Comparison of ENCODE assay signal across 8 cellular contexts in the genomic region with DNA sequence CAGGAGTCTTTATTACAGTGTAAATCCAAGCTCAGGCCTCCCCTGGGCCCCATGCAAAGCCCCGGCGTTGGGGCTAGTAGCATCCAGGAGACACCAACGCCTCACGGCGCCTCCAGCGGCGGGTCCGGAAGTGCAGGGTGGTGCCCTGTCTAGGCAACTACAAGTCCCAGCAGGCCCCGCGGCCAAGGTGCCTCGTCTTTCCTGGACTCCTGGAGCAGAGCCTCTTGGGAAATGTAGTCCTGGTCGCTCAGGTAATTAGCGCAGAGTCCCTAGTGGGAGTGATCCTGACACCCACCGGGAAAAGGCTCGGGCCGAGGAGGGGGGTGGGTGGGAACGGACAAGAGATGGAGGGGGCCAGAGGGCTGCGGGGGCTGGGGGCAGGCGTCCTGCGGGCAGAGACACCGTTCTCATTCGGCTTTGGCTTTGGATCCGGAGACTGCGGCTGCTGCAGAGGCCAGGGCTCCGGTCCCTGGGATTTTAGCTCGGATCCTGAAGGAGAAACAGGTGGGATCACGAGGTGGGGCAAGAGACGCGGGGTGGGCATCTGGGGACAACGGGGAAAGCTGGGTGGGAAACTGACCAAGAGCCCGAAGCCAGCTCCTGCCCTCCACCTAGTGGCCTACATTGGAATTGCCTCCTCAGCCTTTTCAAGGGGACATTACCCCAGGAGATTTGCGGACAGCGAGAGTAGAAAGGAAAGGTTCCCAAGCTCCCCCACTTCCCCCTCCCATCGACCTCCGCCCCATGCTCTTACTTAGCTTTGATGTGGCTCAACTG. TPM values are rescaled to one million over a fixed set of nuclear protein-coding genes. Genes with fewer than 3 reads are reported as not detected.
DNase-seq lines count a peak whose midpoint lies in the region; ATAC-seq and TF ChIP-seq lines count a peak whose summit lies in the region.

No MANE protein-coding gene starts in this region.

- H3K9me3 Mint-ChIP-seq in stimulated activated naive CD8-positive, alpha-beta T cell treated with anti-CD3 and anti-CD28 coated beads, Interleukin-15, amount 100 ng/mL, for 72 hours, result no peaks in the 10 kb centered on the region

- no peaks in the 10 kb centered on the region for H3K9me2 ChIP-seq in neural cell (ENCODE audit: insufficient read depth, low read length)

- H3K4me3 Mint-ChIP-seq in stimulated activated naive CD8-positive, alpha-beta T cell treated with anti-CD3 and anti-CD28 coated beads, Interleukin-15, amount 100 ng/mL, for 72 hours, result peak overlapping the region; percentile 87 to 94

- H3K27ac Mint-ChIP-seq in stimulated activated naive CD8-positive, alpha-beta T cell treated with anti-CD3 and anti-CD28 coated beads, Interleukin-15, amount 100 ng/mL, for 72 hours, result peak overlapping the region; percentile 54 to 80

- H3K4me3 ChIP-seq in fibroblast of the aortic adventitia (ENCODE audit: low read depth, low read length) (peak overlapping the region; percentile 77), neural cell (ENCODE audit: low read length) (no peak overlapping the region)

- H3K27me3 Mint-ChIP-seq in stimulated activated naive CD8-positive, alpha-beta T cell treated with anti-CD3 and anti-CD28 coated beads, Interleukin-15, amount 100 ng/mL, for 72 hours, result no peaks in the 10 kb centered on the region

- peak; percentile 99 for ATAC-seq in stimulated activated naive CD8-positive, alpha-beta T cell treated with anti-CD3 and anti-CD28 coated beads, Interleukin-15, amount 100 ng/mL, for 72 hours

- no peaks in the 10 kb centered on the region for H3K36me3 ChIP-seq in neural cell (ENCODE audit: insufficient read depth, low read length)

- H3K27ac ChIP-seq in neural cell (ENCODE audit: low read length), result no peak overlapping the region

- no peak overlapping the region for H3K9ac ChIP-seq in neural cell (ENCODE audit: low read length)

- H3K4me1 Mint-ChIP-seq in stimulated activated naive CD8-positive, alpha-beta T cell treated with anti-CD3 and anti-CD28 coated beads, Interleukin-15, amount 100 ng/mL, for 72 hours, result peaks cover 14% of the 10 kb centered on the region

- peak; percentile 96 for DNase-seq in ELR (ENCODE audit: low read depth)
- DNase-seq in H4 (ENCODE audit: low spot score), result peak; percentile 89
- peak; percentile 95 for DNase-seq in LoVo (ENCODE audit: low spot score)
- DNase-seq in RPMI8226, result peak; percentile 95
- DNase-seq in activated T-helper 9 cell treated with anti-CD3 and anti-CD28 coated beads, Interleukin-2, amount 50 U/mL, for 16 hours (ENCODE audit: low read depth), result peak; percentile 95
- peak; percentile 93 for DNase-seq in fibroblast of the aortic adventitia (ENCODE audit: low read depth)
- DNase-seq in stimulated activated naive CD8-positive, alpha-beta T cell treated with anti-CD3 and anti-CD28 coated beads, Interleukin-15, amount 100 ng/mL, for 72 hours, result peak; percentile 97

- H2AFZ ChIP-seq in neural cell (ENCODE audit: low read depth, low read length), result no peak overlapping the region

- H3K79me2 ChIP-seq in neural cell (replicated peaks; ENCODE audit: insufficient read depth, low read length), result no peaks in the 10 kb centered on the region

- no peaks in the 10 kb centered on the region for H3K9me3 ChIP-seq in neural cell (ENCODE audit: low read length)

- no peaks in the 10 kb centered on the region for H4K20me1 ChIP-seq in neural cell (ENCODE audit: insufficient read depth)

- H3K27me3 ChIP-seq in neural cell (ENCODE audit: insufficient read depth, low read depth, low read length), result no peaks in the 10 kb centered on the region

- H3K4me2 ChIP-seq in neural cell (ENCODE audit: low read length), result no peak overlapping the region

- TF ChIP-seq RAD21 in neural cell (conservative IDR thresholded peaks at IDR 0.05), result peak; percentile 34

- H3F3A ChIP-seq in neural cell (ENCODE audit: insufficient read depth, low read length, poor library complexity, severe bottlenecking), result no peaks in the 10 kb centered on the region

- TF ChIP-seq EP300 in neural cell (conservative IDR thresholded peaks at IDR 0.05; ENCODE audit: poor library complexity, severe bottlenecking), result no peak

- peak; percentile 97 for TF ChIP-seq CTCF in fibroblast of the aortic adventitia (IDR thresholded peaks at IDR 0.05; ENCODE audit: insufficient read depth, low read length)
- TF ChIP-seq CTCF in neural cell (IDR thresholded peaks at IDR 0.05; ENCODE audit: poor library complexity, severe bottlenecking), result peak; percentile 72

TF ChIP-seq in neural cell, 6 proteins besides CTCF, POLR2A, EP300 and RAD21:
- TF ChIP-seq SMC3 (conservative IDR thresholded peaks at IDR 0.05; ENCODE audit: poor library complexity) (peak; percentile 30), EZH2 (IDR thresholded peaks at IDR 0.05; ENCODE audit: borderline replicate concordance, insufficient read depth, low read length, poor library complexity, severe bottlenecking) (no peak)
TF ChIP-seq in neural cell: peak in this region for 1.

RNA-seq across cellular contexts. Expression of gene RTN2, which starts 11.4 kb away (rescaled TPM):
- 3.5 and 6.1 TPM in 2 replicates for total RNA-seq in H4 (2014; rRNA removed; shearing (Covaris generic))
- 5.7 and 26.8 TPM in 2 replicates for total RNA-seq in fibroblast of the aortic adventitia (ENCODE audit: low replicate concordance)
- polyA plus RNA-seq in neural cell, result 70.3 and 83.9 TPM in 2 replicates
- 75.7 and 92.8 TPM in 2 replicates for polyA minus RNA-seq in neural cell

RNA-seq across cellular contexts. Expression of gene PPM1N, which starts 12.8 kb away (rescaled TPM):
- 0.21 and 1.1 TPM in 2 replicates for total RNA-seq in H4 (2014; rRNA removed; shearing (Covaris generic))
- 0.99 and 2.4 TPM in 2 replicates for total RNA-seq in fibroblast of the aortic adventitia (ENCODE audit: low replicate concordance)
- polyA plus RNA-seq in neural cell, result 1.0 and 1.8 TPM in 2 replicates
- not detected in 2 replicates for polyA minus RNA-seq in neural cell

RNA-seq across cellular contexts. Expression of gene FOSB, which starts 17.7 kb away (rescaled TPM):
- total RNA-seq in H4 (2014; rRNA removed; shearing (Covaris generic)), result 1.2 TPM in 1 of 2 replicates, not detected in the other
- total RNA-seq in fibroblast of the aortic adventitia (ENCODE audit: low replicate concordance), result 0.33 and 0.81 TPM in 2 replicates
- 1.4 and 2.1 TPM in 2 replicates for polyA plus RNA-seq in neural cell
- polyA minus RNA-seq in neural cell, result 13.8 and 14.4 TPM in 2 replicates

RNA-seq across cellular contexts. Expression of gene VASP, which starts 21.8 kb away (rescaled TPM):
- total RNA-seq in H4 (2014; rRNA removed; shearing (Covaris generic)), result 29.1 and 43.5 TPM in 2 replicates
- total RNA-seq in fibroblast of the aortic adventitia (ENCODE audit: low replicate concordance), result 31.6 and 33.3 TPM in 2 replicates
- polyA plus RNA-seq in neural cell, result 6.1 and 15.6 TPM in 2 replicates
- 5.8 and 10.5 TPM in 2 replicates for polyA minus RNA-seq in neural cell
